Comparison of ENCODE assay signal across 2 cellular contexts in the genomic region with DNA sequence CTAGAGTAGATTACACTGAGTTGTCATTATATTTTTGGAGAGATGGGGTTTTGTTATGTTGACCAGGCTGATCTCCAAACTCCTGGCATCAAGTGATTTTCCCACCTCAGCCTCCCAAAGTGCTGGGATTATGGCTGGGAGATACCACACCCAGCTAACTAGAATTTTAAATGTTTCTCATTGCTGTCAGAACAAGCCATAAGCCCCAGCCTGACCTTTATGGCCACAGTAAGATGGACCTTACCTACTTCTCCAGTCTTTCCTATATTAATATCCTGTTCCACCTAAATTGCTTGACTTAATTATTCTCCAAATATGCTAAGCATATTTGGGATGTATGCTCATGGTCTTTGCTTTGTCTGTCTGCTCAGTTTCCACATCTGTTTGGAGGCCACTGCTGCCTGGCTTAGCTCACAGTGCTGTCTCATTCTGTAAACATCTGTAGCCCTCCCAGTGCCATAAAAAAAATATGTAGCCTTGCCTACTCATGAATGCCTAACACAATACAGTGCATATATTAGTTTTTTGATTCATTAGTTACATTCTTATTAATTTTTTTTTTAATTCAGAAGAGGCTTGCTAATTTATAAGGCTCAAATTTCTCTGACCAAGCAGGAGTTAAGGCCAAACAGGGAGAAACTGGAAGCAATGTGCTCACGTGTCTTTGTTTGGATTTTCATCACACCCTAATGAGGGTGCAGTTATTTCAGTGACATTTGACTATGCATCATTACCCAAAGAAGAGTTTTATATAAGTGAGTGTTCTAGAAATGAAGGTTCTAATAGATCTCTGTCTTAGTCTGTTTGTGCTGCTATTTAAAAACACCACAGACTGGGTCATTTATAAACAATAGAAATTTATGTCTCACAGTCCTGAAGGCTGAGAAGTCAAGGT.
TF ChIP-seq lines count a peak whose summit lies in the region.

No MANE protein-coding gene starts in this region.

TF ChIP-seq in K562, 482 proteins besides CTCF, POLR2A, EP300 and RAD21:
- TF ChIP-seq PURB (CRISPR knock-in tag; IDR thresholded peaks at IDR 0.05; ENCODE audit: low read depth) (no peak), FOXA3 (CRISPR knock-in tag; conservative IDR thresholded peaks at IDR 0.05 in 1 of 2, IDR thresholded peaks at IDR 0.05 in 1 of 2) (peak in 1 of 2 experiments; percentile 54; a peak in 2 of 4 replicates)

TF ChIP-seq in HepG2, 621 proteins besides CTCF, POLR2A, EP300 and RAD21 (continues in another document):
- no peak for TF ChIP-seq ISL2 (CRISPR knock-in tag; IDR thresholded peaks at IDR 0.05)
- TF ChIP-seq NR3C1 (CRISPR knock-in tag; IDR thresholded peaks at IDR 0.05) = no peak
- TF ChIP-seq, protein P1, sequence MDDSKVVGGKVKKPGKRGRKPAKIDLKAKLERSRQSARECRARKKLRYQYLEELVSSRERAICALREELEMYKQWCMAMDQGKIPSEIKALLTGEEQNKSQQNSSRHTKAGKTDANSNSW (CRISPR knock-in tag; IDR thresholded peaks at IDR 0.05; ENCODE audit: borderline replicate concordance) = no peak
- TF ChIP-seq TAF1 (CRISPR knock-in tag; IDR thresholded peaks at IDR 0.05) = no peak
- TF ChIP-seq FOSL2 (CRISPR knock-in tag; IDR thresholded peaks at IDR 0.05) = peak; percentile 69
- TF ChIP-seq ZNF569 (CRISPR knock-in tag; IDR thresholded peaks at IDR 0.05; ENCODE audit: borderline replicate concordance) = no peak
- no peak for TF ChIP-seq AHR (CRISPR knock-in tag; IDR thresholded peaks at IDR 0.05)
- TF ChIP-seq HNRNPUL1 (IDR thresholded peaks at IDR 0.05; ENCODE audit: low read depth, low read length) = no peak
- no peak for TF ChIP-seq KDM6A (CRISPR knock-in tag; IDR thresholded peaks at IDR 0.05; ENCODE audit: low read depth)
- TF ChIP-seq ZNF761 (CRISPR knock-in tag; conservative IDR thresholded peaks at IDR 0.05) = no peak
- no peak for TF ChIP-seq GATA4 (IDR thresholded peaks at IDR 0.05; ENCODE audit: borderline replicate concordance, low read depth)
- TF ChIP-seq NFE2 (CRISPR knock-in tag; IDR thresholded peaks at IDR 0.05) = peak; percentile 57; the same call in 1 of the 2 replicates
- TF ChIP-seq, protein P2, sequence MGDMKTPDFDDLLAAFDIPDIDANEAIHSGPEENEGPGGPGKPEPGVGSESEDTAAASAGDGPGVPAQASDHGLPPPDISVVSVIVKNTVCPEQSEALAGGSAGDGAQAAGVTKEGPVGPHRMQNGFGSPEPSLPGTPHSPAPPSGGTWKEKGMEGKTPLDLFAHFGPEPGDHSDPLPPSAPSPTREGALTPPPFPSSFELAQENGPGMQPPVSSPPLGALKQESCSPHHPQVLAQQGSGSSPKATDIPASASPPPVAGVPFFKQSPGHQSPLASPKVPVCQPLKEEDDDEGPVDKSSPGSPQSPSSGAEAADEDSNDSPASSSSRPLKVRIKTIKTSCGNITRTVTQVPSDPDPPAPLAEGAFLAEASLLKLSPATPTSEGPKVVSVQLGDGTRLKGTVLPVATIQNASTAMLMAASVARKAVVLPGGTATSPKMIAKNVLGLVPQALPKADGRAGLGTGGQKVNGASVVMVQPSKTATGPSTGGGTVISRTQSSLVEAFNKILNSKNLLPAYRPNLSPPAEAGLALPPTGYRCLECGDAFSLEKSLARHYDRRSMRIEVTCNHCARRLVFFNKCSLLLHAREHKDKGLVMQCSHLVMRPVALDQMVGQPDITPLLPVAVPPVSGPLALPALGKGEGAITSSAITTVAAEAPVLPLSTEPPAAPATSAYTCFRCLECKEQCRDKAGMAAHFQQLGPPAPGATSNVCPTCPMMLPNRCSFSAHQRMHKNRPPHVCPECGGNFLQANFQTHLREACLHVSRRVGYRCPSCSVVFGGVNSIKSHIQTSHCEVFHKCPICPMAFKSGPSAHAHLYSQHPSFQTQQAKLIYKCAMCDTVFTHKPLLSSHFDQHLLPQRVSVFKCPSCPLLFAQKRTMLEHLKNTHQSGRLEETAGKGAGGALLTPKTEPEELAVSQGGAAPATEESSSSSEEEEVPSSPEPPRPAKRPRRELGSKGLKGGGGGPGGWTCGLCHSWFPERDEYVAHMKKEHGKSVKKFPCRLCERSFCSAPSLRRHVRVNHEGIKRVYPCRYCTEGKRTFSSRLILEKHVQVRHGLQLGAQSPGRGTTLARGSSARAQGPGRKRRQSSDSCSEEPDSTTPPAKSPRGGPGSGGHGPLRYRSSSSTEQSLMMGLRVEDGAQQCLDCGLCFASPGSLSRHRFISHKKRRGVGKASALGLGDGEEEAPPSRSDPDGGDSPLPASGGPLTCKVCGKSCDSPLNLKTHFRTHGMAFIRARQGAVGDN (CRISPR knock-in tag; IDR thresholded peaks at IDR 0.05) = no peak
- TF ChIP-seq ZNF12 (CRISPR knock-in tag; IDR thresholded peaks at IDR 0.05) = 0 out of 2 replicates have a peak, but pooled peaks have one; percentile 32
- TF ChIP-seq ARNT (IDR thresholded peaks at IDR 0.05) = no peak
- TF ChIP-seq POLR2AphosphoS2 (IDR thresholded peaks at IDR 0.05; ENCODE audit: low read depth, low read length) = no peak
- no peak for TF ChIP-seq CENPX (CRISPR knock-in tag; IDR thresholded peaks at IDR 0.05)
- TF ChIP-seq MAFF (IDR thresholded peaks at IDR 0.05; ENCODE audit: low read depth, low read length) = 0 out of 2 replicates have a peak, but pooled peaks have one; percentile 0
- no peak for TF ChIP-seq FOXA1 (IDR thresholded peaks at IDR 0.05)
- peak; percentile 64 for TF ChIP-seq FOXA1 (CRISPR knock-in tag; IDR thresholded peaks at IDR 0.05)
- peak; percentile 71 for TF ChIP-seq FOXA3 (CRISPR knock-in tag; IDR thresholded peaks at IDR 0.05)
- no peak for TF ChIP-seq ZMAT3 (CRISPR knock-in tag; conservative IDR thresholded peaks at IDR 0.05)
- TF ChIP-seq, protein P3, sequence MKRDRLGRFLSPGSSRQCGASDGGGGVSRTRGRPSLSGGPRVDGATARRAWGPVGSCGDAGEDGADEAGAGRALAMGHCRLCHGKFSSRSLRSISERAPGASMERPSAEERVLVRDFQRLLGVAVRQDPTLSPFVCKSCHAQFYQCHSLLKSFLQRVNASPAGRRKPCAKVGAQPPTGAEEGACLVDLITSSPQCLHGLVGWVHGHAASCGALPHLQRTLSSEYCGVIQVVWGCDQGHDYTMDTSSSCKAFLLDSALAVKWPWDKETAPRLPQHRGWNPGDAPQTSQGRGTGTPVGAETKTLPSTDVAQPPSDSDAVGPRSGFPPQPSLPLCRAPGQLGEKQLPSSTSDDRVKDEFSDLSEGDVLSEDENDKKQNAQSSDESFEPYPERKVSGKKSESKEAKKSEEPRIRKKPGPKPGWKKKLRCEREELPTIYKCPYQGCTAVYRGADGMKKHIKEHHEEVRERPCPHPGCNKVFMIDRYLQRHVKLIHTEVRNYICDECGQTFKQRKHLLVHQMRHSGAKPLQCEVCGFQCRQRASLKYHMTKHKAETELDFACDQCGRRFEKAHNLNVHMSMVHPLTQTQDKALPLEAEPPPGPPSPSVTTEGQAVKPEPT (CRISPR knock-in tag; IDR thresholded peaks at IDR 0.05; ENCODE audit: low read depth) = no peak
- TF ChIP-seq TOPORS (CRISPR knock-in tag; IDR thresholded peaks at IDR 0.05) = no peak
- TF ChIP-seq RBFOX2 (IDR thresholded peaks at IDR 0.05; ENCODE audit: low read depth, low read length) = no peak
- TF ChIP-seq ZNF570 (CRISPR knock-in tag; IDR thresholded peaks at IDR 0.05; ENCODE audit: borderline replicate concordance) = no peak
- no peak for TF ChIP-seq ZNF709 (CRISPR knock-in tag; IDR thresholded peaks at IDR 0.05)
- TF ChIP-seq MATR3 (CRISPR knock-in tag; IDR thresholded peaks at IDR 0.05) = no peak
- TF ChIP-seq, protein P4, sequence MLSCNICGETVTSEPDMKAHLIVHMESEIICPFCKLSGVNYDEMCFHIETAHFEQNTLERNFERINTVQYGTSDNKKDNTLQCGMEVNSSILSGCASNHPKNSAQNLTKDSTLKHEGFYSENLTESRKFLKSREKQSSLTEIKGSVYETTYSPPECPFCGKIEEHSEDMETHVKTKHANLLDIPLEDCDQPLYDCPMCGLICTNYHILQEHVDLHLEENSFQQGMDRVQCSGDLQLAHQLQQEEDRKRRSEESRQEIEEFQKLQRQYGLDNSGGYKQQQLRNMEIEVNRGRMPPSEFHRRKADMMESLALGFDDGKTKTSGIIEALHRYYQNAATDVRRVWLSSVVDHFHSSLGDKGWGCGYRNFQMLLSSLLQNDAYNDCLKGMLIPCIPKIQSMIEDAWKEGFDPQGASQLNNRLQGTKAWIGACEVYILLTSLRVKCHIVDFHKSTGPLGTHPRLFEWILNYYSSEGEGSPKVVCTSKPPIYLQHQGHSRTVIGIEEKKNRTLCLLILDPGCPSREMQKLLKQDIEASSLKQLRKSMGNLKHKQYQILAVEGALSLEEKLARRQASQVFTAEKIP (CRISPR knock-in tag; IDR thresholded peaks at IDR 0.05; ENCODE audit: borderline replicate concordance) = no peak
- no peak for TF ChIP-seq ZNF773 (CRISPR knock-in tag; IDR thresholded peaks at IDR 0.05; ENCODE audit: borderline replicate concordance)
- no peak for TF ChIP-seq ZNF235 (CRISPR knock-in tag; IDR thresholded peaks at IDR 0.05; ENCODE audit: borderline replicate concordance)
- no peak for TF ChIP-seq NR2F6 (IDR thresholded peaks at IDR 0.05)
- TF ChIP-seq NR2F6 (CRISPR knock-in tag; IDR thresholded peaks at IDR 0.05) = no peak
- peak; percentile 60 for TF ChIP-seq TEAD3 (CRISPR knock-in tag; optimal IDR thresholded peaks at IDR 0.05; ENCODE audit: borderline replicate concordance)
- TF ChIP-seq JARID2 (CRISPR knock-in tag; IDR thresholded peaks at IDR 0.05; ENCODE audit: insufficient replicate concordance) = no peak
- TF ChIP-seq, protein P5, sequence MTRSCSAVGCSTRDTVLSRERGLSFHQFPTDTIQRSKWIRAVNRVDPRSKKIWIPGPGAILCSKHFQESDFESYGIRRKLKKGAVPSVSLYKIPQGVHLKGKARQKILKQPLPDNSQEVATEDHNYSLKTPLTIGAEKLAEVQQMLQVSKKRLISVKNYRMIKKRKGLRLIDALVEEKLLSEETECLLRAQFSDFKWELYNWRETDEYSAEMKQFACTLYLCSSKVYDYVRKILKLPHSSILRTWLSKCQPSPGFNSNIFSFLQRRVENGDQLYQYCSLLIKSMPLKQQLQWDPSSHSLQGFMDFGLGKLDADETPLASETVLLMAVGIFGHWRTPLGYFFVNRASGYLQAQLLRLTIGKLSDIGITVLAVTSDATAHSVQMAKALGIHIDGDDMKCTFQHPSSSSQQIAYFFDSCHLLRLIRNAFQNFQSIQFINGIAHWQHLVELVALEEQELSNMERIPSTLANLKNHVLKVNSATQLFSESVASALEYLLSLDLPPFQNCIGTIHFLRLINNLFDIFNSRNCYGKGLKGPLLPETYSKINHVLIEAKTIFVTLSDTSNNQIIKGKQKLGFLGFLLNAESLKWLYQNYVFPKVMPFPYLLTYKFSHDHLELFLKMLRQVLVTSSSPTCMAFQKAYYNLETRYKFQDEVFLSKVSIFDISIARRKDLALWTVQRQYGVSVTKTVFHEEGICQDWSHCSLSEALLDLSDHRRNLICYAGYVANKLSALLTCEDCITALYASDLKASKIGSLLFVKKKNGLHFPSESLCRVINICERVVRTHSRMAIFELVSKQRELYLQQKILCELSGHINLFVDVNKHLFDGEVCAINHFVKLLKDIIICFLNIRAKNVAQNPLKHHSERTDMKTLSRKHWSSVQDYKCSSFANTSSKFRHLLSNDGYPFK (CRISPR knock-in tag; IDR thresholded peaks at IDR 0.05; ENCODE audit: borderline replicate concordance) = no peak
- peak; percentile 72; the same call in 1 of the 2 replicates for TF ChIP-seq NFE2L2 (IDR thresholded peaks at IDR 0.05; ENCODE audit: low read length)
- TF ChIP-seq, protein P6, sequence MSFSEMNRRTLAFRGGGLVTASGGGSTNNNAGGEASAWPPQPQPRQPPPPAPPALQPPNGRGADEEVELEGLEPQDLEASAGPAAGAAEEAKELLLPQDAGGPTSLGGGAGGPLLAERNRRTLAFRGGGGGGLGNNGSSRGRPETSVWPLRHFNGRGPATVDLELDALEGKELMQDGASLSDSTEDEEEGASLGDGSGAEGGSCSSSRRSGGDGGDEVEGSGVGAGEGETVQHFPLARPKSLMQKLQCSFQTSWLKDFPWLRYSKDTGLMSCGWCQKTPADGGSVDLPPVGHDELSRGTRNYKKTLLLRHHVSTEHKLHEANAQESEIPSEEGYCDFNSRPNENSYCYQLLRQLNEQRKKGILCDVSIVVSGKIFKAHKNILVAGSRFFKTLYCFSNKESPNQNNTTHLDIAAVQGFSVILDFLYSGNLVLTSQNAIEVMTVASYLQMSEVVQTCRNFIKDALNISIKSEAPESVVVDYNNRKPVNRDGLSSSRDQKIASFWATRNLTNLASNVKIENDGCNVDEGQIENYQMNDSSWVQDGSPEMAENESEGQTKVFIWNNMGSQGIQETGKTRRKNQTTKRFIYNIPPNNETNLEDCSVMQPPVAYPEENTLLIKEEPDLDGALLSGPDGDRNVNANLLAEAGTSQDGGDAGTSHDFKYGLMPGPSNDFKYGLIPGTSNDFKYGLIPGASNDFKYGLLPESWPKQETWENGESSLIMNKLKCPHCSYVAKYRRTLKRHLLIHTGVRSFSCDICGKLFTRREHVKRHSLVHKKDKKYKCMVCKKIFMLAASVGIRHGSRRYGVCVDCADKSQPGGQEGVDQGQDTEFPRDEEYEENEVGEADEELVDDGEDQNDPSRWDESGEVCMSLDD (CRISPR knock-in tag; IDR thresholded peaks at IDR 0.05; ENCODE audit: borderline replicate concordance) = no peak
- no peak for TF ChIP-seq ZNF282 (IDR thresholded peaks at IDR 0.05; ENCODE audit: partially characterized antibody)
- TF ChIP-seq BHLHE40 (IDR thresholded peaks at IDR 0.05; ENCODE audit: low read length) = 0 out of 2 replicates have a peak, but pooled peaks have one; percentile 5
- TF ChIP-seq, protein P7, sequence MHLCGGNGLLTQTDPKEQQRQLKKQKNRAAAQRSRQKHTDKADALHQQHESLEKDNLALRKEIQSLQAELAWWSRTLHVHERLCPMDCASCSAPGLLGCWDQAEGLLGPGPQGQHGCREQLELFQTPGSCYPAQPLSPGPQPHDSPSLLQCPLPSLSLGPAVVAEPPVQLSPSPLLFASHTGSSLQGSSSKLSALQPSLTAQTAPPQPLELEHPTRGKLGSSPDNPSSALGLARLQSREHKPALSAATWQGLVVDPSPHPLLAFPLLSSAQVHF (CRISPR knock-in tag; IDR thresholded peaks at IDR 0.05) = no peak
